Comparison of ENCODE assay signal across 8 cellular contexts in genomic region chr17:74042744-74043486, GRCh38.
DNase-seq lines count a peak whose midpoint lies in the region; ATAC-seq and TF ChIP-seq lines count a peak whose summit lies in the region.

No MANE protein-coding gene starts in this region.

- no peak overlapping the region for H2AFZ ChIP-seq in osteoblast (ENCODE audit: low read length)

- H3K4me1 Mint-ChIP-seq in MCF 10A (ENCODE audit: insufficient read depth, unreplicated experiment): peaks cover 10% of the 10 kb centered on the region

- H3K27ac Mint-ChIP-seq in MCF 10A (ENCODE audit: low read depth, unreplicated experiment): peak overlapping the region; percentile 49

- H3K27ac ChIP-seq in osteoblast (ENCODE audit: low read depth, low read length): no peak overlapping the region

- no peaks in the 10 kb centered on the region for H3K36me3 Mint-ChIP-seq in MCF 10A (ENCODE audit: insufficient read depth, unreplicated experiment)

- H3K4me3 Mint-ChIP-seq in MCF 10A (ENCODE audit: unreplicated experiment): no peak overlapping the region

- H3K4me3 ChIP-seq in osteoblast (ENCODE audit: insufficient read depth, low read length) (no peak overlapping the region), BE2C (ENCODE audit: low read depth, low read length) (no peak overlapping the region)

- no peak for ATAC-seq in HG02884 (IDR thresholded peaks at IDR 0.05; ENCODE audit: unreplicated experiment)

- peaks cover 33% of the 10 kb centered on the region for H3K27me3 Mint-ChIP-seq in MCF 10A (ENCODE audit: insufficient read depth, unreplicated experiment)

- no peak for TF ChIP-seq CTCF in MCF 10A (IDR thresholded peaks at IDR 0.05; ENCODE audit: unreplicated experiment)
- no peak for TF ChIP-seq CTCF in osteoblast (IDR thresholded peaks at IDR 0.05; ENCODE audit: extremely low read depth, low read depth, low read length)
- TF ChIP-seq CTCF in BE2C (IDR thresholded peaks at IDR 0.05; ENCODE audit: low read depth, low read length): no peak

- H3K27me3 ChIP-seq in osteoblast (ENCODE audit: insufficient read depth, low read length): no peaks in the 10 kb centered on the region
- H3K27me3 ChIP-seq in BE2C: no peaks in the 10 kb centered on the region

- CTCF ChIA-PET in MCF 10A (lab: Yijun Ruan, JAX): interaction anchor here (0.6 to 1.1 kb wide), 5 partner anchors 17 to 1018 kb away, joined by 3 to 5 read pairs (median 3); no protein-coding TSS in a partner anchor

- H4K20me1 ChIP-seq in osteoblast (ENCODE audit: insufficient read depth, low read length): no peaks in the 10 kb centered on the region

- DNase-seq in AG20443 (ENCODE audit: low spot score) (peak; percentile 96), HT1080 (ENCODE audit: low read depth) (peak; percentile 95), MCF 10A (ENCODE audit: unreplicated experiment) (peak; percentile 93), osteoblast (ENCODE audit: insufficient read length, low spot score, missing footprints) (peak; percentile 97), cortex of kidney (lab: John Stamatoyannopoulos, UW) (no peak), OCI-M1 (lab: John Stamatoyannopoulos, UW) (no peak), BE2C (no peak)

- H3K9me3 ChIP-seq in osteoblast (ENCODE audit: low read depth, low read length) (no peaks in the 10 kb centered on the region), BE2C (no peaks in the 10 kb centered on the region)

- BruUV-seq in MCF 10A (replicated peaks; lab: Mats Ljungman, UMichigan): no TSS peak

- H3K36me3 ChIP-seq in osteoblast (ENCODE audit: insufficient read depth, low read length) (no peaks in the 10 kb centered on the region), BE2C (no peaks in the 10 kb centered on the region)

- H3K4me1 ChIP-seq in osteoblast (ENCODE audit: insufficient read depth, low read length): peaks cover 6% of the 10 kb centered on the region
- H3K4me1 ChIP-seq in BE2C: no peaks in the 10 kb centered on the region

- intact Hi-C loops in MCF 10A (cut with micrococcal nuclease): no loop called here

- H3K9me3 Mint-ChIP-seq in MCF 10A (ENCODE audit: unreplicated experiment): no peaks in the 10 kb centered on the region

- no peaks in the 10 kb centered on the region for H3K79me2 ChIP-seq in osteoblast (ENCODE audit: insufficient read depth, low read length)

- POLR2A ChIA-PET in MCF 10A (lab: Yijun Ruan, JAX): interaction anchor here (0.6 to 1.2 kb wide), 5 partner anchors 16 to 248 kb away, joined by 3 to 4 read pairs (median 3); no protein-coding TSS in a partner anchor

- H3K4me2 ChIP-seq in osteoblast (ENCODE audit: insufficient read depth, low read length): no peak overlapping the region

Comparison
In these comparisons a context has a peak if more than half of its experiments do, and no peak if none do; other contexts are left out.
1. DNase-seq: peak in AG20443 (single experiment), HT1080 (single experiment), MCF 10A (single experiment) and osteoblast (single experiment); none in cortex of kidney (single experiment), OCI-M1 (single experiment) and BE2C (single experiment).